ENCODE assay signal across 8 cellular contexts in the genomic region with DNA sequence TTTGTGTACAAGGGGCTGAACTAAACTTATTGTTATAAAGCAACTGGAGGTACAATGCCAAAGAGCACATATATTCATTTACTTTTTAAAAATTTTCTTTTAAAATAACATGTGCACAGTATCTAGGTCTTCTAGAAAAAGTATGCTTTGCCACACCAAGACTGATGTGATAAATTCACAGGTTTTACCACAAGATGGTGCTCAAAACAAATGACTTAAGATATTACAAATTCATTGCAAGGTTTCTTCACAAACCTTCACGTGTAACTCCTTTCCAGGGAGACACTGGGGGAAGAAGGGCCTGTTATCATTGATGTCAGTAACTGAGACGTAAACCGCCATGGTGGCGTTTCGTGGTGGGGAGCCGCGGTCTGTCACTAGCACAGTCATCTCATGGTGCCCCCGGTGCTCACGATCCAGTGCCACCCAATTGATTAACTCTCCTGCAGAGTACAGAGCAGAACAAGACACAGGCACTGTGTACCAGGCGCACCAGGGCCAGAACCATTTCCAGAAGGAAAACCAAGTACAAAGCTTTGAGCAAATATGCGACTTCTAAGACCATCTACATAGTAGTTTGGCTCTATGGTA.
DNase-seq lines count a peak whose midpoint lies in the region; ATAC-seq, FAIRE-seq and TF ChIP-seq lines count a peak whose summit lies in the region.

No MANE protein-coding gene starts in this region.

- H3K79me2 ChIP-seq in MM.1S (ENCODE audit: low read length), result no peaks in the 10 kb centered on the region

- peak; percentile 52 for TF ChIP-seq CTCF in MM.1S (IDR thresholded peaks at IDR 0.05; ENCODE audit: low read length)
- peak in 1 of 4 donors; percentile 12 for TF ChIP-seq CTCF in pancreas (IDR thresholded peaks at IDR 0.05)

- DNase-seq in MM.1S (peak; percentile 45), dermis microvascular lymphatic vessel endothelial cell (ENCODE audit: low read depth in 2 of 2) (peak; percentile 3 to 12), pancreas (no peak), NCI-H128 (lab: John Stamatoyannopoulos, UW; ENCODE audit: unreplicated experiment) (no peak), NCI-H2107 (lab: John Stamatoyannopoulos, UW) (no peak)
- no peak for DNase-seq in stimulated activated CD4-positive, alpha-beta T cell treated with anti-CD3 and anti-CD28 coated beads, Interleukin-4, amount 100 ng/mL, for 24 hours

- FAIRE-seq in G401.6 (lab: Jason Lieb, UNC) (peak; percentile 51), pancreas (lab: Jason Lieb, UNC) (no peak)

- intact Hi-C loops in pancreas (cut with DNase I), result loop anchor here in 1 of 3 donors (10.0 kb wide), 1 partner anchor 545 kb away; the partner anchor contains the start of gene SFRP2

- no peaks in the 10 kb centered on the region for H3F3A ChIP-seq in MM.1S (ENCODE audit: insufficient read depth, low read length)

- H3K27ac ChIP-seq in MM.1S (ENCODE audit: low read length), result no peak overlapping the region
- no peak overlapping the region for H3K27ac ChIP-seq in pancreas

- H3K36me3 ChIP-seq in MM.1S (replicated peaks; ENCODE audit: insufficient read depth, low read length) (no peaks in the 10 kb centered on the region), pancreas (no peaks in the 10 kb centered on the region)

- H2AFZ ChIP-seq in MM.1S (ENCODE audit: low read length), result no peak overlapping the region

- no peaks in the 10 kb centered on the region for H3K9me2 ChIP-seq in MM.1S (replicated peaks; ENCODE audit: insufficient read depth, low read length)

- H3K4me2 ChIP-seq in MM.1S (ENCODE audit: low read depth, low read length), result no peak overlapping the region

- H3K4me3 ChIP-seq in MM.1S (ENCODE audit: low read length) (no peak overlapping the region), pancreas (no peak overlapping the region)

- H3K9ac ChIP-seq in MM.1S (ENCODE audit: low read length), result no peak overlapping the region

- 45 to 56% methylated on average over 11 of the region's 11 CpGs for WGBS in pancreas, 2 donors

- H3K4me1 ChIP-seq in MM.1S (ENCODE audit: low read length) (no peaks in the 10 kb centered on the region), pancreas (no peaks in the 10 kb centered on the region)

- H4K20me1 ChIP-seq in MM.1S (ENCODE audit: insufficient read depth, low read length), result no peaks in the 10 kb centered on the region

- ATAC-seq in pancreas (peak in 3 of 4 donors; percentile 50 to 63 (median 52)), HG03095 (IDR thresholded peaks at IDR 0.05; ENCODE audit: unreplicated experiment) (no peak)

- H3K27me3 ChIP-seq in MM.1S (replicated peaks; ENCODE audit: insufficient read depth, low read length) (no peaks in the 10 kb centered on the region), pancreas (peaks cover 0 to 26% (median 6%) of the 10 kb centered on the region in 4 donors)

- H3K9me3 ChIP-seq in MM.1S (replicated peaks; ENCODE audit: insufficient read depth, low read length) (no peaks in the 10 kb centered on the region), pancreas (no peaks in the 10 kb centered on the region)

Comparison
In these comparisons a context has a peak if more than half of its experiments do, and no peak if none do; other contexts are left out.
1. DNase-seq: peak in MM.1S (single experiment) and dermis microvascular lymphatic vessel endothelial cell (2 of 2); none in pancreas (0 of 6), stimulated activated CD4-positive, alpha-beta T cell treated with anti-CD3 and anti-CD28 coated beads, Interleukin-4, amount 100 ng/mL, for 24 hours (single experiment), NCI-H128 (single experiment) and NCI-H2107 (single experiment).